1 cellular context compared by ENCODE assay signal in genomic region chrX:9911479-9911878, GRCh38.
TF ChIP-seq lines count a peak whose summit lies in the region.

No MANE protein-coding gene starts in this region.

TF ChIP-seq in SK-N-SH treated with all-trans-retinoic acid at 6 μM for 48 hours, 23 proteins besides CTCF, POLR2A, EP300 and RAD21 (continued from another document):
- no peak for TF ChIP-seq PATZ1 (CRISPR knock-in tag; IDR thresholded peaks at IDR 0.05; ENCODE audit: borderline replicate concordance)
- no peak for TF ChIP-seq CSDC2 (CRISPR knock-in tag; IDR thresholded peaks at IDR 0.05)
- no peak for TF ChIP-seq BACH2 (CRISPR knock-in tag; IDR thresholded peaks at IDR 0.05; ENCODE audit: borderline replicate concordance)
- TF ChIP-seq ZC3H10 (CRISPR knock-in tag; IDR thresholded peaks at IDR 0.05) = no peak
- no peak for TF ChIP-seq RARB (CRISPR knock-in tag; IDR thresholded peaks at IDR 0.05)
- TF ChIP-seq PPARA (CRISPR knock-in tag; IDR thresholded peaks at IDR 0.05; ENCODE audit: borderline replicate concordance) = no peak
- TF ChIP-seq TOX (CRISPR knock-in tag; IDR thresholded peaks at IDR 0.05; ENCODE audit: borderline replicate concordance) = no peak
- TF ChIP-seq ZNF70 (CRISPR knock-in tag; IDR thresholded peaks at IDR 0.05) = no peak
- no peak for TF ChIP-seq CREB5 (CRISPR knock-in tag; IDR thresholded peaks at IDR 0.05; ENCODE audit: low read depth)
- no peak for TF ChIP-seq ARNTL (CRISPR knock-in tag; IDR thresholded peaks at IDR 0.05; ENCODE audit: borderline replicate concordance, low read depth)
- TF ChIP-seq GLIS3 (CRISPR knock-in tag; IDR thresholded peaks at IDR 0.05) = no peak
- TF ChIP-seq, protein P1, sequence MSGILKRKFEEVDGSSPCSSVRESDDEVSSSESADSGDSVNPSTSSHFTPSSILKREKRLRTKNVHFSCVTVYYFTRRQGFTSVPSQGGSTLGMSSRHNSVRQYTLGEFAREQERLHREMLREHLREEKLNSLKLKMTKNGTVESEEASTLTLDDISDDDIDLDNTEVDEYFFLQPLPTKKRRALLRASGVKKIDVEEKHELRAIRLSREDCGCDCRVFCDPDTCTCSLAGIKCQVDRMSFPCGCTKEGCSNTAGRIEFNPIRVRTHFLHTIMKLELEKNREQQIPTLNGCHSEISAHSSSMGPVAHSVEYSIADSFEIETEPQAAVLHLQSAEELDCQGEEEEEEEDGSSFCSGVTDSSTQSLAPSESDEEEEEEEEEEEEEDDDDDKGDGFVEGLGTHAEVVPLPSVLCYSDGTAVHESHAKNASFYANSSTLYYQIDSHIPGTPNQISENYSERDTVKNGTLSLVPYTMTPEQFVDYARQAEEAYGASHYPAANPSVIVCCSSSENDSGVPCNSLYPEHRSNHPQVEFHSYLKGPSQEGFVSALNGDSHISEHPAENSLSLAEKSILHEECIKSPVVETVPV (CRISPR knock-in tag; IDR thresholded peaks at IDR 0.05) = no peak
- TF ChIP-seq, protein P2, sequence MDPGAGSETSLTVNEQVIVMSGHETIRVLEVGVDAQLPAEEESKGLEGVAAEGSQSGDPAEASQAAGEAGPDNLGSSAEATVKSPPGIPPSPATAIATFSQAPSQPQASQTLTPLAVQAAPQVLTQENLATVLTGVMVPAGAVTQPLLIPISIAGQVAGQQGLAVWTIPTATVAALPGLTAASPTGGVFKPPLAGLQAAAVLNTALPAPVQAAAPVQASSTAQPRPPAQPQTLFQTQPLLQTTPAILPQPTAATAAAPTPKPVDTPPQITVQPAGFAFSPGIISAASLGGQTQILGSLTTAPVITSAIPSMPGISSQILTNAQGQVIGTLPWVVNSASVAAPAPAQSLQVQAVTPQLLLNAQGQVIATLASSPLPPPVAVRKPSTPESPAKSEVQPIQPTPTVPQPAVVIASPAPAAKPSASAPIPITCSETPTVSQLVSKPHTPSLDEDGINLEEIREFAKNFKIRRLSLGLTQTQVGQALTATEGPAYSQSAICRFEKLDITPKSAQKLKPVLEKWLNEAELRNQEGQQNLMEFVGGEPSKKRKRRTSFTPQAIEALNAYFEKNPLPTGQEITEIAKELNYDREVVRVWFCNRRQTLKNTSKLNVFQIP (CRISPR knock-in tag; IDR thresholded peaks at IDR 0.05; ENCODE audit: borderline replicate concordance, low read depth) = no peak
- no peak for TF ChIP-seq ISL1 (CRISPR knock-in tag; IDR thresholded peaks at IDR 0.05)
- no peak for TF ChIP-seq ZFP3 (CRISPR knock-in tag; IDR thresholded peaks at IDR 0.05)
- no peak for TF ChIP-seq ZNF8 (CRISPR knock-in tag; IDR thresholded peaks at IDR 0.05)
- no peak for TF ChIP-seq ESRRG (CRISPR knock-in tag; IDR thresholded peaks at IDR 0.05)
